Comparison of ENCODE assay signal across 9 cellular contexts in genomic region chr11:95076416-95076815, GRCh38. TPM values are rescaled to one million over a fixed set of nuclear protein-coding genes. Genes with fewer than 3 reads are reported as not detected.
DNase-seq lines count a peak whose midpoint lies in the region; ATAC-seq and TF ChIP-seq lines count a peak whose summit lies in the region.
"Had no signal": no experiment of that assay in that cellular context is flagged by ENCODE, and none has a peak within 500 bp of the region (broad histone marks: within the 10 kb centered on the region; RNA-seq: fewer than 3 reads in every experiment).

No MANE protein-coding gene starts in this region.

- peaks cover 15% of the 10 kb centered on the region for H3K4me1 ChIP-seq in MM.1S (ENCODE audit: low read length)
- H3K4me1 ChIP-seq in thoracic aorta (ENCODE audit: control insufficient read depth in 1 of 2, low read depth in 2 of 2): peaks cover 34 to 67% of the 10 kb centered on the region in 2 donors

- H3K9me3 ChIP-seq in MM.1S (replicated peaks; ENCODE audit: insufficient read depth, low read length) (no peaks in the 10 kb centered on the region), thoracic aorta (no peaks in the 10 kb centered on the region)

- H3K27ac ChIP-seq in MM.1S (ENCODE audit: low read length): no peak overlapping the region
- H3K27ac ChIP-seq in thoracic aorta: peak overlapping the region; percentile 33 to 37

- no peaks in the 10 kb centered on the region for H3K9me2 ChIP-seq in MM.1S (replicated peaks; ENCODE audit: insufficient read depth, low read length)

- H3K4me2 ChIP-seq in MM.1S (ENCODE audit: low read depth, low read length): peak overlapping the region; percentile 24

- H3K79me2 ChIP-seq in MM.1S (ENCODE audit: low read length): 0 out of 2 replicates have a peak, but pooled peaks cover 2% of the 10 kb centered on the region

- no peak overlapping the region for H2AFZ ChIP-seq in MM.1S (ENCODE audit: low read length)

- H3K4me3 ChIP-seq in MM.1S (ENCODE audit: low read length) (no peak overlapping the region), epithelial cell of esophagus (ENCODE audit: low read length) (no peak overlapping the region), thoracic aorta (no peak overlapping the region)

- H3K9ac ChIP-seq in MM.1S (ENCODE audit: low read length): no peak overlapping the region

- no peaks in the 10 kb centered on the region; the same call in 1 of the 2 replicates for H3K36me3 ChIP-seq in MM.1S (replicated peaks; ENCODE audit: insufficient read depth, low read length)
- no peaks in the 10 kb centered on the region for H3K36me3 ChIP-seq in thoracic aorta

- H4K20me1 ChIP-seq in MM.1S (ENCODE audit: insufficient read depth, low read length): no peaks in the 10 kb centered on the region

- H3F3A ChIP-seq in MM.1S (ENCODE audit: insufficient read depth, low read length): no peaks in the 10 kb centered on the region

- H3K27me3 ChIP-seq in MM.1S (replicated peaks; ENCODE audit: insufficient read depth, low read length) (no peaks in the 10 kb centered on the region), thoracic aorta (replicated peaks; ENCODE audit: insufficient read depth) (no peaks in the 10 kb centered on the region)

- peak; percentile 14 for DNase-seq in NCI-H2029 (lab: John Stamatoyannopoulos, UW)
- no peak for DNase-seq in NCI-H2029 treated with DMSO at 0.1 percent for 48 hours (lab: John Stamatoyannopoulos, UW)
- peak; percentile 30 for DNase-seq in MM.1S
- DNase-seq in epithelial cell of esophagus (ENCODE audit: low read depth): peak; percentile 61
- no peak for DNase-seq in thoracic aorta (ENCODE audit: low spot score)
- no peak for DNase-seq in COLO668 (lab: John Stamatoyannopoulos, UW; ENCODE audit: unreplicated experiment)

- ATAC-seq in thoracic aorta (ENCODE audit: insufficient number of reproducible peaks, low FRiP score, low read depth) (peak; percentile 58), GM21367 (IDR thresholded peaks at IDR 0.05; ENCODE audit: unreplicated experiment) (no peak), GM21526 (IDR thresholded peaks at IDR 0.05; ENCODE audit: low FRiP score, unreplicated experiment) (no peak)

- TF ChIP-seq CTCF in MM.1S (IDR thresholded peaks at IDR 0.05; ENCODE audit: low read length): no peak
- TF ChIP-seq CTCF in epithelial cell of esophagus (IDR thresholded peaks at IDR 0.05; ENCODE audit: insufficient read depth, low read depth, low read length, missing control alignments): no peak
- no peak for TF ChIP-seq CTCF in thoracic aorta (IDR thresholded peaks at IDR 0.05)

RNA-seq across cellular contexts. Expression of gene SRSF8, which starts 9.7 kb away (rescaled TPM):
- 10 to 100 TPM; 25.6 to 39.9 TPM for total RNA-seq in thoracic aorta

RNA-seq across cellular contexts. Expression of gene ENDOD1, which starts 13.2 kb away (rescaled TPM):
- 100 to 1,000 TPM in 1 of 2 donors, 10 to 100 TPM in 1; 86.9 to 155 TPM for total RNA-seq in thoracic aorta

RNA-seq across cellular contexts. Expression of gene KDM4F, which starts 27.2 kb away (rescaled TPM):
- not detected for total RNA-seq in thoracic aorta
- total RNA-seq: HT1080 had no signal

RNA-seq across cellular contexts. Expression of gene KDM4E, which starts 51.4 kb away (rescaled TPM):
- total RNA-seq in thoracic aorta: not detected
- total RNA-seq: HT1080 had no signal

Comparison
In these comparisons a context has a peak if more than half of its experiments do, and no peak if none do; other contexts are left out.
1. DNase-seq: peak in NCI-H2029 (single experiment), MM.1S (single experiment) and epithelial cell of esophagus (single experiment); none in NCI-H2029 treated with DMSO at 0.1 percent for 48 hours (single experiment), thoracic aorta (single experiment) and COLO668 (single experiment).